ENCODE assay signal across 39 cellular contexts in genomic region chr11:89235121-89235520, GRCh38. TPM values are rescaled to one million over a fixed set of nuclear protein-coding genes. Genes with fewer than 3 reads are reported as not detected.
"Had no signal": no experiment of that assay in that cellular context is flagged by ENCODE, and none has a peak within 500 bp of the region (broad histone marks: within the 10 kb centered on the region; RNA-seq: fewer than 3 reads in every experiment).

No MANE protein-coding gene starts in this region.

- DNase-seq: activated effector memory CD4-positive, alpha-beta T cell treated with anti-CD3 and anti-CD28 coated beads, Interleukin-2, amount 50 U/mL, for 16 hours; activated effector memory CD4-positive, alpha-beta T cell treated with Interleukin-2 at 50 U/mL for 16 hours; activated gamma-delta T cell; activated gamma-delta T cell treated with Interleukin-2 at 50 U/mL for 16 hours; activated naive CD4-positive, alpha-beta T cell; activated naive CD4-positive, alpha-beta T cell treated with anti-CD3 and anti-CD28 coated beads for 36 hours; activated naive CD4-positive, alpha-beta T cell treated with anti-CD3 and anti-CD28 coated beads, Interleukin-2, amount 10 ng/mL, durations not matched to agents 7 days and 5 days; activated naive CD4-positive, alpha-beta T cell treated with anti-CD3 and anti-CD28 coated beads, Interleukin-2, amount 50 U/mL, for 16 hours; activated naive CD4-positive, alpha-beta T cell treated with Interleukin-2 at 50 U/mL for 16 hours; activated naive CD8-positive, alpha-beta T cell treated with anti-CD3 and anti-CD28 coated beads for 36 hours; activated naive CD8-positive, alpha-beta T cell treated with anti-CD3 and anti-CD28 coated beads, Interleukin-2, amount 10 ng/mL, durations not matched to agents 7 days and 5 days; activated naive CD8-positive, alpha-beta T cell treated with anti-CD3 and anti-CD28 coated beads, Interleukin-2, amount 50 U/mL, for 24 hours; activated T-cell treated with anti-CD3 and anti-CD28 coated beads, Interleukin-2, amount 50 U/mL, for 1 hour; activated T-cell treated with anti-CD3 and anti-CD28 coated beads, Interleukin-2, amount 50 U/mL, for 24 hours; activated T-cell treated with anti-CD3 and anti-CD28 coated beads, Interleukin-2, amount 50 U/mL, for 4 hours; activated T-cell treated with anti-CD3 and anti-CD28 coated beads, Interleukin-2, amount 50 U/mL, for 48 hours; activated T-cell treated with anti-CD3 and anti-CD28 coated beads, Interleukin-2, amount 50 U/mL, for 72 hours; adrenal gland; amniotic stem cell; amygdala; anterior cingulate cortex; aorta; body of pancreas; brain microvascular endothelial cell; caudate nucleus; central memory CD4-positive, alpha-beta T cell; cerebellar nuclear complex had no signal

- H3K36me3 ChIP-seq: adrenal gland, ascending aorta, brain microvascular endothelial cell, breast epithelium, cardiac muscle cell had no signal

- H3K4me3 ChIP-seq: adrenal gland, ascending aorta, body of pancreas, breast epithelium, cardiac muscle cell had no signal

- H3K27me3 ChIP-seq: adrenal gland, ascending aorta, body of pancreas, brain microvascular endothelial cell, breast epithelium, cardiac muscle cell had no signal

- H3K4me1 ChIP-seq: adrenal gland, ascending aorta, body of pancreas, breast epithelium had no signal

- H3K9me3 ChIP-seq: adrenal gland, ascending aorta, breast epithelium had no signal

- H3K27ac ChIP-seq: adrenal gland, ascending aorta, body of pancreas, brain microvascular endothelial cell, breast epithelium, cardiac muscle cell had no signal

RNA-seq across cellular contexts. Expression of gene TYR, which starts 57.4 kb away (rescaled TPM):
- total RNA-seq: activated naive CD4-positive, alpha-beta T cell treated with anti-CD3 and anti-CD28 coated beads for 36 hours; activated naive CD4-positive, alpha-beta T cell treated with anti-CD3 and anti-CD28 coated beads, Interleukin-2, amount 50 U/mL, for 72 hours; activated naive CD8-positive, alpha-beta T cell treated with anti-CD3 and anti-CD28 coated beads for 36 hours; activated naive CD8-positive, alpha-beta T cell treated with anti-CD3 and anti-CD28 coated beads, Interleukin-2, amount 10 ng/mL, durations not matched to agents 7 days and 5 days; activated T-cell treated with anti-CD3 and anti-CD28 coated beads, Interleukin-2, amount 50 U/mL, for 4 hours; activated T-cell treated with anti-CD3 and anti-CD28 coated beads, Interleukin-2, amount 50 U/mL, for 72 hours; activated T-helper 1 cell treated with anti-CD3 and anti-CD28 coated beads, Interleukin-12 subunit alpha, Interleukin-12 subunit beta, Interleukin-2, Interleukin-4 antibody, amounts not matched to agents 30 ng/mL and 10 ng/mL and 1 ng/mL, durations not matched to agents 14 hours and 24 hours and 36 hours; activated T-helper 17 cell treated with anti-CD3 and anti-CD28 coated beads, Interleukin-2, amount 50 U/mL, for 72 hours; activated T-helper 2 cell treated with anti-CD3 and anti-CD28 coated beads, Interferon-gamma antibody, Interleukin-2, Interleukin-4, amounts not matched to agents 10 μg/mL and 5 μg/mL and 100 μg/mL, durations not matched to agents 14 hours and 24 hours and 36 hours; adrenal gland; aorta; ascending aorta; astrocyte; body of pancreas; breast epithelium; bronchial epithelial cell; cardiac muscle cell; cardiac septum; chondrocyte had no signal
- polyA plus RNA-seq: adipose tissue, adrenal gland, aorta had no signal
